In genomic region chr10:46220872-46221538, GRCh38 we compare ENCODE assay signal across 14 cellular contexts.
DNase-seq lines count a peak whose midpoint lies in the region; ATAC-seq and TF ChIP-seq lines count a peak whose summit lies in the region.
"Had no signal": no experiment of that assay in that cellular context is flagged by ENCODE, and none has a peak within 500 bp of the region (broad histone marks: within the 10 kb centered on the region; RNA-seq: fewer than 3 reads in every experiment).

No MANE protein-coding gene starts in this region.

- H3K27ac Mint-ChIP-seq in activated CD4-positive, alpha-beta T cell treated with anti-CD3 and anti-CD28 coated beads, Interleukin-2, amount 10 ng/mL, durations not matched to agents 7 days and 5 days = no peak overlapping the region
- H3K27ac Mint-ChIP-seq in GM23338 = no peak overlapping the region
- H3K27ac Mint-ChIP-seq: T-cell had no signal

- H3K4me3 ChIP-seq in GM23338 = no peak overlapping the region
- H3K4me3 ChIP-seq in choroid plexus epithelial cell (ENCODE audit: low read depth, low read length) = no peak overlapping the region
- H3K4me3 ChIP-seq in osteoblast (ENCODE audit: insufficient read depth, low read length) = no peak overlapping the region
- H3K4me3 ChIP-seq: psoas muscle had no signal

- POLR2A ChIA-PET in activated CD4-positive, alpha-beta T cell treated with anti-CD3 and anti-CD28 coated beads, Interleukin-2, amount 10 ng/mL, durations not matched to agents 7 days and 5 days (lab: Charles Lee) = no interaction called here
- POLR2A ChIA-PET in HEK293T (lab: Yijun Ruan, JAX) = no interaction called here

- peaks cover 19% of the 10 kb centered on the region for H3K4me1 Mint-ChIP-seq in activated CD4-positive, alpha-beta T cell treated with anti-CD3 and anti-CD28 coated beads, Interleukin-2, amount 10 ng/mL, durations not matched to agents 7 days and 5 days
- H3K4me1 Mint-ChIP-seq in GM23338 = peaks cover 4% of the 10 kb centered on the region; the same call in 1 of the 3 replicates

- H3K27ac ChIP-seq in GM23338 (ENCODE audit: low read depth) = no peak overlapping the region
- H3K27ac ChIP-seq in osteoblast (ENCODE audit: low read depth, low read length) = no peak overlapping the region
- H3K27ac ChIP-seq: psoas muscle had no signal

- H4K20me1 ChIP-seq in GM23338 (replicated peaks; ENCODE audit: insufficient read depth) = no peaks in the 10 kb centered on the region
- H4K20me1 ChIP-seq in osteoblast (ENCODE audit: insufficient read depth, low read length) = no peaks in the 10 kb centered on the region

- peaks cover 6% of the 10 kb centered on the region; the same call in 1 of the 2 replicates for H3K9me2 ChIP-seq in GM23338 (ENCODE audit: insufficient read depth)

- no peaks in the 10 kb centered on the region for H3K4me1 ChIP-seq in GM23338 (ENCODE audit: insufficient read depth)
- H3K4me1 ChIP-seq in osteoblast (ENCODE audit: insufficient read depth, low read length) = no peaks in the 10 kb centered on the region
- H3K4me1 ChIP-seq: psoas muscle had no signal

- H2AFZ ChIP-seq in GM23338 (no peak overlapping the region), osteoblast (ENCODE audit: low read length) (no peak overlapping the region)

- H3K36me3 Mint-ChIP-seq in activated CD4-positive, alpha-beta T cell treated with anti-CD3 and anti-CD28 coated beads, Interleukin-2, amount 10 ng/mL, durations not matched to agents 7 days and 5 days (ENCODE audit: low read depth) = peaks cover 47% of the 10 kb centered on the region
- H3K36me3 Mint-ChIP-seq in GM23338 (ENCODE audit: low read depth) = no peaks in the 10 kb centered on the region; the same call in 1 of the 3 replicates

- H3K9me3 ChIP-seq in osteoblast (ENCODE audit: low read depth, low read length) = no peaks in the 10 kb centered on the region
- H3K9me3 ChIP-seq: psoas muscle had no signal

- H3K4me3 Mint-ChIP-seq in activated CD4-positive, alpha-beta T cell treated with anti-CD3 and anti-CD28 coated beads, Interleukin-2, amount 10 ng/mL, durations not matched to agents 7 days and 5 days = no peak overlapping the region
- no peak overlapping the region for H3K4me3 Mint-ChIP-seq in GM23338
- H3K4me3 Mint-ChIP-seq: T-cell had no signal

- no peaks in the 10 kb centered on the region for H3K9me3 Mint-ChIP-seq in activated CD4-positive, alpha-beta T cell treated with anti-CD3 and anti-CD28 coated beads, Interleukin-2, amount 10 ng/mL, durations not matched to agents 7 days and 5 days
- H3K9me3 Mint-ChIP-seq in GM23338 = peaks cover 4% of the 10 kb centered on the region; the same call in 2 of the 3 replicates
- H3K9me3 Mint-ChIP-seq: T-cell had no signal

- H3K27me3 Mint-ChIP-seq in activated CD4-positive, alpha-beta T cell treated with anti-CD3 and anti-CD28 coated beads, Interleukin-2, amount 10 ng/mL, durations not matched to agents 7 days and 5 days = no peaks in the 10 kb centered on the region
- H3K27me3 Mint-ChIP-seq in GM23338 (ENCODE audit: insufficient read depth, low read depth, poor library complexity) = peaks cover 9% of the 10 kb centered on the region
- H3K27me3 Mint-ChIP-seq: T-cell had no signal

- H3K27me3 ChIP-seq in GM23338 (ENCODE audit: insufficient read depth) = no peaks in the 10 kb centered on the region
- no peaks in the 10 kb centered on the region for H3K27me3 ChIP-seq in osteoblast (ENCODE audit: insufficient read depth, low read length)

- H3F3A ChIP-seq in GM23338 (replicated peaks; ENCODE audit: low read depth) = no peaks in the 10 kb centered on the region

- H3K36me3 ChIP-seq in GM23338 (ENCODE audit: insufficient read depth) (no peaks in the 10 kb centered on the region), osteoblast (ENCODE audit: insufficient read depth, low read length) (no peaks in the 10 kb centered on the region)

- TF ChIP-seq CTCF in GM23338 (conservative IDR thresholded peaks at IDR 0.05; ENCODE audit: low read depth in 2 of 2) (0 out of 4 replicates have a peak, but pooled peaks have one; percentile 10 to 17), choroid plexus epithelial cell (conservative IDR thresholded peaks at IDR 0.05; ENCODE audit: low read depth, low read length) (peak; percentile 46), osteoblast (IDR thresholded peaks at IDR 0.05; ENCODE audit: extremely low read depth, low read depth, low read length) (peak; percentile 18)

- ATAC-seq in GM23338 = peak; percentile 59; the same call in 2 of the 3 replicates
- ATAC-seq: psoas muscle, T-cell had no signal

- H3K79me2 ChIP-seq in GM23338 (replicated peaks; ENCODE audit: insufficient read depth) (no peaks in the 10 kb centered on the region), osteoblast (ENCODE audit: insufficient read depth, low read length) (no peaks in the 10 kb centered on the region)

- DNase-seq in activated CD4-positive, alpha-beta T cell treated with anti-CD3 and anti-CD28 coated beads, Interleukin-2, amount 10 ng/mL, durations not matched to agents 7 days and 5 days = peak; percentile 5
- DNase-seq in activated CD4-positive, alpha-beta T cell treated with anti-CD3 and anti-CD28 coated beads for 4 hours = no peak
- peak; percentile 22 for DNase-seq in GM23338 (ENCODE audit: low spot score)
- DNase-seq in choroid plexus epithelial cell (ENCODE audit: low read depth) = no peak
- DNase-seq in osteoblast (ENCODE audit: insufficient read length, low spot score, missing footprints) = no peak
- no peak for DNase-seq in NCI-H2227 (lab: John Stamatoyannopoulos, UW; ENCODE audit: unreplicated experiment)
- no peak for DNase-seq in NCI-H146 treated with DMSO at 0.1 percent for 48 hours (lab: John Stamatoyannopoulos, UW; ENCODE audit: unreplicated experiment)
- DNase-seq in HEK293T (ENCODE audit: extremely low spot score) = no peak
- DNase-seq: activated CD4-positive, alpha-beta T cell treated with anti-CD3 and anti-CD28 coated beads, Interleukin-2, amount 50 U/mL, for 1 hour; Karpas-422; psoas muscle; stimulated activated CD4-positive, alpha-beta T cell treated with anti-CD3 and anti-CD28 coated beads, Interleukin-1b, Interleukin-23, amount 100 ng/mL, for 48 hours; stimulated activated naive CD4-positive, alpha-beta T cell had no signal

- H3K4me2 ChIP-seq in GM23338 (no peak overlapping the region), osteoblast (ENCODE audit: insufficient read depth, low read length) (no peak overlapping the region)

- CTCF ChIA-PET in activated CD4-positive, alpha-beta T cell treated with anti-CD3 and anti-CD28 coated beads, Interleukin-2, amount 10 ng/mL, durations not matched to agents 7 days and 5 days (lab: Charles Lee) = no interaction called here
- CTCF ChIA-PET in HEK293T (lab: Yijun Ruan, JAX) = no interaction called here

TF ChIP-seq in GM23338, 12 proteins besides CTCF, POLR2A, EP300 and RAD21 (continues in another document):
- TF ChIP-seq EZH2 (IDR thresholded peaks at IDR 0.05; ENCODE audit: low read depth, unreplicated experiment) (no peak), EZH2phosphoT487 (IDR thresholded peaks at IDR 0.05; ENCODE audit: unreplicated experiment) (no peak), JUNB (IDR thresholded peaks at IDR 0.05; ENCODE audit: unreplicated experiment) (no peak), CREB1 (CRISPR knock-in tag; IDR thresholded peaks at IDR 0.05; ENCODE audit: low read depth) (no peak), STAT1 (IDR thresholded peaks at IDR 0.05; ENCODE audit: unreplicated experiment) (no peak), ETS1 (IDR thresholded peaks at IDR 0.05) (no peak), NANOG (IDR thresholded peaks at IDR 0.05; ENCODE audit: borderline replicate concordance) (no peak), ZNF331 (CRISPR knock-in tag; IDR thresholded peaks at IDR 0.05; ENCODE audit: low read depth) (no peak)

TF ChIP-seq in HEK293T, 16 proteins besides CTCF, POLR2A, EP300 and RAD21:
- TF ChIP-seq NFRKB (IDR thresholded peaks at IDR 0.05) (no peak), FOXA1 (IDR thresholded peaks at IDR 0.05) (no peak), SUZ12 (IDR thresholded peaks at IDR 0.05) (no peak), ZNF384 (IDR thresholded peaks at IDR 0.05) (no peak), CTBP1 (IDR thresholded peaks at IDR 0.05; ENCODE audit: borderline replicate concordance) (no peak), PKNOX1 (IDR thresholded peaks at IDR 0.05) (no peak), FOXK2 (IDR thresholded peaks at IDR 0.05) (no peak), ARNT (IDR thresholded peaks at IDR 0.05) (no peak), FOXM1 (IDR thresholded peaks at IDR 0.05; ENCODE audit: borderline replicate concordance) (no peak), ELF4 (IDR thresholded peaks at IDR 0.05) (no peak), HDGF (IDR thresholded peaks at IDR 0.05; ENCODE audit: borderline replicate concordance) (no peak), LEF1 (IDR thresholded peaks at IDR 0.05; ENCODE audit: borderline replicate concordance) (no peak), TARDBP (IDR thresholded peaks at IDR 0.05) (no peak), L3MBTL2 (conservative IDR thresholded peaks at IDR 0.05) (no peak), BHLHE40 (IDR thresholded peaks at IDR 0.05; ENCODE audit: borderline replicate concordance) (no peak), SP1 (IDR thresholded peaks at IDR 0.05) (no peak)

Comparison
In these comparisons a context has a peak if more than half of its experiments do, and no peak if none do; other contexts are left out.
1. DNase-seq: peak in activated CD4-positive, alpha-beta T cell treated with anti-CD3 and anti-CD28 coated beads, Interleukin-2, amount 10 ng/mL, durations not matched to agents 7 days and 5 days (single experiment) and GM23338 (single experiment); none in activated CD4-positive, alpha-beta T cell treated with anti-CD3 and anti-CD28 coated beads for 4 hours (0 of 2), choroid plexus epithelial cell (single experiment), osteoblast (single experiment), NCI-H2227 (single experiment), NCI-H146 treated with DMSO at 0.1 percent for 48 hours (single experiment) and HEK293T (single experiment).
2. Peak in every context shown above with its lines, with median percentiles within 50 percentile points of each other: CTCF ChIP-seq.